Comparison of ENCODE assay signal across 8 cellular contexts in genomic region chr19:7500811-7501450, GRCh38. TPM values are rescaled to one million over a fixed set of nuclear protein-coding genes. Genes with fewer than 3 reads are reported as not detected.
DNase-seq lines count a peak whose midpoint lies in the region; ATAC-seq, FAIRE-seq and TF ChIP-seq lines count a peak whose summit lies in the region.

No MANE protein-coding gene starts in this region.

- intact Hi-C loops in heart left ventricle (cut with DNase I) = no loop called here
- intact Hi-C loops in posterior cingulate gyrus (cut with DNase I) = no loop called here

- peaks cover 3 to 52% (median 29%) of the 10 kb centered on the region in 9 donors for H3K27me3 ChIP-seq in heart left ventricle

- FAIRE-seq in GM12892 (lab: Jason Lieb, UNC) = no peak

- TF ChIP-seq CTCF in heart left ventricle (IDR thresholded peaks at IDR 0.05) = peak in 1 of 12 donors; percentile 12

- H3K36me3 ChIP-seq in heart left ventricle = no peaks in the 10 kb centered on the region

- no peaks in the 10 kb centered on the region for H3K9me3 ChIP-seq in heart left ventricle

- ATAC-seq in heart left ventricle = peak in 3 of 4 donors; percentile 57 to 68 (median 63)

- TF ChIP-seq POLR2A in heart left ventricle (IDR thresholded peaks at IDR 0.05) = no peak
- no peak for TF ChIP-seq POLR2A in GM12892 (IDR thresholded peaks at IDR 0.05; ENCODE audit: low read depth, low read length)

- 1 to 4% (median 2%) methylated on average over 36 to 93 of the region's 93 CpGs for WGBS in heart left ventricle, 4 donors

- DNase-seq in NCI-H82 (lab: John Stamatoyannopoulos, UW) (peak; percentile 85), NCI-H82 treated with DMSO at 0.1 percent for 48 hours (lab: John Stamatoyannopoulos, UW; ENCODE audit: unreplicated experiment) (no peak), NCI-H526 treated with DMSO at 0.1 percent for 48 hours (lab: John Stamatoyannopoulos, UW) (peak; percentile 46), heart left ventricle (peak in 1 of 5 donors; percentile 60), posterior cingulate gyrus (peak; percentile 76 to 99 (median 90)), GM12892 (ENCODE audit: insufficient read length) (no peak), ACHN (no peak)
- peak; percentile 50 for DNase-seq in activated naive CD4-positive, alpha-beta T cell treated with Interleukin-2 at 50 U/mL for 16 hours

- peaks cover 0 to 18% (median 5%) of the 10 kb centered on the region in 12 donors for H3K4me1 ChIP-seq in heart left ventricle

- in situ Hi-C loops in ACHN (cut with HindIII; ENCODE audit: low pct_ligation_motif_present, low pct_unique_long_range_greater_than_20kb, low sequenced_read_pairs) = no loop called here

- no peak overlapping the region for H3K27ac ChIP-seq in heart left ventricle

- H3K4me3 ChIP-seq in heart left ventricle = peak overlapping the region in 11 of 12 donors; percentile 30 to 56 (median 41)

RNA-seq across cellular contexts. Expression of gene PEX11G, which starts 12.1 kb away (rescaled TPM):
- 1 to 10 TPM in 8 of 9 donors, under 1 TPM in 1; 0.93 to 2.9 (median 1.5) TPM for total RNA-seq in heart left ventricle
- 1 to 10 TPM in 1 of 2 donors, under 1 TPM in 1; 0.55 to 3.4 TPM for polyA plus RNA-seq in heart left ventricle
- polyA plus RNA-seq in GM12892 (2012; ENCODE audit: missing spikeins) = 0.87 TPM

RNA-seq across cellular contexts. Expression of gene ZNF358, which starts 15.0 kb away (rescaled TPM):
- total RNA-seq in heart left ventricle = 100 to 1,000 TPM in 1 of 9 donors, 10 to 100 TPM in 8; 62.8 to 128 (median 74.4) TPM
- polyA plus RNA-seq in heart left ventricle = 100 to 1,000 TPM in 1 of 2 donors, 10 to 100 TPM in 1; 49.3 to 159 TPM
- polyA plus RNA-seq in GM12892 (2012; ENCODE audit: missing spikeins) = 0.72 TPM

RNA-seq across cellular contexts. Expression of gene MCOLN1, which starts 21.5 kb away (rescaled TPM):
- total RNA-seq in heart left ventricle = 10 to 100 TPM; 12.1 to 49.7 (median 14.9) TPM
- polyA plus RNA-seq in heart left ventricle = 10 to 100 TPM; 24.6 to 25.2 TPM
- polyA plus RNA-seq in GM12892 (2012; ENCODE audit: missing spikeins) = 3.9 TPM

RNA-seq across cellular contexts. Expression of gene PNPLA6, which starts 34.6 kb away (rescaled TPM):
- total RNA-seq in heart left ventricle = 100 to 1,000 TPM in 1 of 9 donors, 10 to 100 TPM in 8; 41.4 to 105 (median 49.9) TPM
- polyA plus RNA-seq in heart left ventricle = 10 to 100 TPM; 35.6 to 51.1 TPM
- polyA plus RNA-seq in GM12892 (2012; ENCODE audit: missing spikeins) = 25.4 TPM

Comparison
In these comparisons a context has a peak if more than half of its experiments do, and no peak if none do; other contexts are left out.
1. DNase-seq: peak in NCI-H82 (single experiment), NCI-H526 treated with DMSO at 0.1 percent for 48 hours (single experiment), activated naive CD4-positive, alpha-beta T cell treated with Interleukin-2 at 50 U/mL for 16 hours (single experiment) and posterior cingulate gyrus (10 of 10); none in NCI-H82 treated with DMSO at 0.1 percent for 48 hours (single experiment), GM12892 (single experiment) and ACHN (single experiment).